Comparison of ENCODE assay signal across 12 cellular contexts in genomic region chr22:32632650-32633049, GRCh38.
"Had no signal": no experiment of that assay in that cellular context is flagged by ENCODE, and none has a peak within 500 bp of the region (broad histone marks: within the 10 kb centered on the region; RNA-seq: fewer than 3 reads in every experiment).

No MANE protein-coding gene starts in this region.

- H3K27me3 ChIP-seq: cardiac muscle cell, foreskin keratinocyte had no signal

- DNase-seq: activated CD4-positive, alpha-beta T cell treated with anti-CD3 and anti-CD28 coated beads for 36 hours; activated CD4-positive, alpha-beta T cell treated with anti-CD3 and anti-CD28 coated beads, Interleukin-2, amount 50 U/mL, for 48 hours; activated gamma-delta T cell treated with Interleukin-2 at 50 U/mL for 16 hours; activated T-cell treated with anti-CD3 and anti-CD28 coated beads for 4 hours; effector memory CD4-positive, alpha-beta T cell; foreskin keratinocyte; glutamatergic neuron; left ventricle myocardium superior had no signal

- H3K9me3 ChIP-seq: neutrophil, thoracic aorta had no signal

- H3K4me1 ChIP-seq: foreskin keratinocyte had no signal

- H3K36me3 ChIP-seq: cardiac muscle cell, neutrophil, thoracic aorta had no signal

- ATAC-seq: activated CD4-positive, alpha-beta T cell treated with anti-CD3 and anti-CD28 coated beads for 36 hours; foreskin keratinocyte; left ventricle myocardium superior; WTC11 had no signal

- H3K27ac ChIP-seq: cardiac muscle cell, foreskin keratinocyte, neutrophil, thoracic aorta had no signal

- H3K4me3 ChIP-seq: cardiac muscle cell, thoracic aorta had no signal
